1 cellular context compared by ENCODE assay signal in the genomic region with DNA sequence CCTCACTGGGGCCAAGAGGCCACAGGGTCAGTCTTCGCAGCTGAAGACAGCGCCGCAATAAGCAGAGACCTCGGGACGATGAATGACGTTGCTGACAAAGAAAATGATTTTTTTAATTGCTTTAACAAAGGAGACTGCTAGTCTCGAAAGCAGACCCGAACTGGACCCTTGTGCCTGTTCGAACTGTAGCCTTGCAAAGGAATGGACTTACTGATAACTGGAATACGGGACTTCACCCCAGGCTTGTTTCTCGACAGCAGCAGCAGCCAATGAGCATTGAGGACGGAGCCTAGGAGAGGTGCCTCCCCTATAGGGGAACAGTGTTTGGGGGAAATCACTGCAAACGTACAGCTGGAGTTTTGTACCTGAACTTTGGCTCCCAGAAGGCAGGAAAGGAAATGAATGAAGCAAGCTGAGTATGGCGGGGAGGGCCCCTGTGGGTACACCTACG.
A peak's percentile ranks its signal among the peaks of the same experiment; 100 is the strongest.
TF ChIP-seq lines count a peak whose summit lies in the region.

No MANE protein-coding gene starts in this region.

TF ChIP-seq in HepG2, 621 proteins besides CTCF, POLR2A, EP300 and RAD21 (continued from another document and continues in another):
- TF ChIP-seq, protein P1, sequence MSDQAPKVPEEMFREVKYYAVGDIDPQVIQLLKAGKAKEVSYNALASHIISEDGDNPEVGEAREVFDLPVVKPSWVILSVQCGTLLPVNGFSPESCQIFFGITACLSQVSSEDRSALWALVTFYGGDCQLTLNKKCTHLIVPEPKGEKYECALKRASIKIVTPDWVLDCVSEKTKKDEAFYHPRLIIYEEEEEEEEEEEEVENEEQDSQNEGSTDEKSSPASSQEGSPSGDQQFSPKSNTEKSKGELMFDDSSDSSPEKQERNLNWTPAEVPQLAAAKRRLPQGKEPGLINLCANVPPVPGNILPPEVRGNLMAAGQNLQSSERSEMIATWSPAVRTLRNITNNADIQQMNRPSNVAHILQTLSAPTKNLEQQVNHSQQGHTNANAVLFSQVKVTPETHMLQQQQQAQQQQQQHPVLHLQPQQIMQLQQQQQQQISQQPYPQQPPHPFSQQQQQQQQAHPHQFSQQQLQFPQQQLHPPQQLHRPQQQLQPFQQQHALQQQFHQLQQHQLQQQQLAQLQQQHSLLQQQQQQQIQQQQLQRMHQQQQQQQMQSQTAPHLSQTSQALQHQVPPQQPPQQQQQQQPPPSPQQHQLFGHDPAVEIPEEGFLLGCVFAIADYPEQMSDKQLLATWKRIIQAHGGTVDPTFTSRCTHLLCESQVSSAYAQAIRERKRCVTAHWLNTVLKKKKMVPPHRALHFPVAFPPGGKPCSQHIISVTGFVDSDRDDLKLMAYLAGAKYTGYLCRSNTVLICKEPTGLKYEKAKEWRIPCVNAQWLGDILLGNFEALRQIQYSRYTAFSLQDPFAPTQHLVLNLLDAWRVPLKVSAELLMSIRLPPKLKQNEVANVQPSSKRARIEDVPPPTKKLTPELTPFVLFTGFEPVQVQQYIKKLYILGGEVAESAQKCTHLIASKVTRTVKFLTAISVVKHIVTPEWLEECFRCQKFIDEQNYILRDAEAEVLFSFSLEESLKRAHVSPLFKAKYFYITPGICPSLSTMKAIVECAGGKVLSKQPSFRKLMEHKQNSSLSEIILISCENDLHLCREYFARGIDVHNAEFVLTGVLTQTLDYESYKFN (CRISPR knock-in tag; conservative IDR thresholded peaks at IDR 0.05) = peak; percentile 90
- TF ChIP-seq DMAP1 (CRISPR knock-in tag; IDR thresholded peaks at IDR 0.05) (peak; percentile 64; the same call in 1 of the 2 replicates), ZNF607 (CRISPR knock-in tag; IDR thresholded peaks at IDR 0.05; ENCODE audit: borderline replicate concordance) (peak; percentile 96), ASH2L (IDR thresholded peaks at IDR 0.05; ENCODE audit: insufficient read length, low read depth, low read length) (peak; percentile 43), ZNF572 (CRISPR knock-in tag; IDR thresholded peaks at IDR 0.05) (peak; percentile 90; the same call in 1 of the 2 replicates), MIER2 (CRISPR knock-in tag; IDR thresholded peaks at IDR 0.05) (peak; percentile 70), ZNF598 (CRISPR knock-in tag; IDR thresholded peaks at IDR 0.05; ENCODE audit: borderline replicate concordance) (0 out of 2 replicates have a peak, but pooled peaks have one; percentile 72), ZSCAN30 (CRISPR knock-in tag; IDR thresholded peaks at IDR 0.05) (no peak), SNAI1 (CRISPR knock-in tag; IDR thresholded peaks at IDR 0.05; ENCODE audit: borderline replicate concordance) (0 out of 2 replicates have a peak, but pooled peaks have one; percentile 36), SIN3B (IDR thresholded peaks at IDR 0.05; ENCODE audit: low read length) (peak; percentile 11; the same call in 1 of the 2 replicates), NAIF1 (CRISPR knock-in tag; IDR thresholded peaks at IDR 0.05; ENCODE audit: borderline replicate concordance) (0 out of 2 replicates have a peak, but pooled peaks have one; percentile 86), NONO (IDR thresholded peaks at IDR 0.05) (no peak), NONO (CRISPR knock-in tag; conservative IDR thresholded peaks at IDR 0.05) (peak; percentile 78; the same call in 1 of the 2 replicates), ZBTB38 (CRISPR knock-in tag; IDR thresholded peaks at IDR 0.05) (peak; percentile 8; the same call in 1 of the 2 replicates), ISX (CRISPR knock-in tag; conservative IDR thresholded peaks at IDR 0.05) (0 out of 2 replicates have a peak, but pooled peaks have one; percentile 20), ZNF337 (CRISPR knock-in tag; IDR thresholded peaks at IDR 0.05; ENCODE audit: borderline replicate concordance, low read depth) (peak; percentile 81; the same call in 1 of the 2 replicates), FOXO1 (CRISPR knock-in tag; IDR thresholded peaks at IDR 0.05) (no peak; the same call in 1 of the 2 replicates)
- TF ChIP-seq, protein P2, sequence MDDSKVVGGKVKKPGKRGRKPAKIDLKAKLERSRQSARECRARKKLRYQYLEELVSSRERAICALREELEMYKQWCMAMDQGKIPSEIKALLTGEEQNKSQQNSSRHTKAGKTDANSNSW (CRISPR knock-in tag; IDR thresholded peaks at IDR 0.05; ENCODE audit: borderline replicate concordance) = no peak
- TF ChIP-seq, protein P3, sequence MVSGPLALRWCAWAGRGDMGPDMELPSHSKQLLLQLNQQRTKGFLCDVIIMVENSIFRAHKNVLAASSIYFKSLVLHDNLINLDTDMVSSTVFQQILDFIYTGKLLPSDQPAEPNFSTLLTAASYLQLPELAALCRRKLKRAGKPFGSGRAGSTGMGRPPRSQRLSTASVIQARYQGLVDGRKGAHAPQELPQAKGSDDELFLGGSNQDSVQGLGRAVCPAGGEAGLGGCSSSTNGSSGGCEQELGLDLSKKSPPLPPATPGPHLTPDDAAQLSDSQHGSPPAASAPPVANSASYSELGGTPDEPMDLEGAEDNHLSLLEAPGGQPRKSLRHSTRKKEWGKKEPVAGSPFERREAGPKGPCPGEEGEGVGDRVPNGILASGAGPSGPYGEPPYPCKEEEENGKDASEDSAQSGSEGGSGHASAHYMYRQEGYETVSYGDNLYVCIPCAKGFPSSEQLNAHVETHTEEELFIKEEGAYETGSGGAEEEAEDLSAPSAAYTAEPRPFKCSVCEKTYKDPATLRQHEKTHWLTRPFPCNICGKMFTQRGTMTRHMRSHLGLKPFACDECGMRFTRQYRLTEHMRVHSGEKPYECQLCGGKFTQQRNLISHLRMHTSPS (CRISPR knock-in tag; IDR thresholded peaks at IDR 0.05; ENCODE audit: low read depth) = no peak
- TF ChIP-seq, protein P4, sequence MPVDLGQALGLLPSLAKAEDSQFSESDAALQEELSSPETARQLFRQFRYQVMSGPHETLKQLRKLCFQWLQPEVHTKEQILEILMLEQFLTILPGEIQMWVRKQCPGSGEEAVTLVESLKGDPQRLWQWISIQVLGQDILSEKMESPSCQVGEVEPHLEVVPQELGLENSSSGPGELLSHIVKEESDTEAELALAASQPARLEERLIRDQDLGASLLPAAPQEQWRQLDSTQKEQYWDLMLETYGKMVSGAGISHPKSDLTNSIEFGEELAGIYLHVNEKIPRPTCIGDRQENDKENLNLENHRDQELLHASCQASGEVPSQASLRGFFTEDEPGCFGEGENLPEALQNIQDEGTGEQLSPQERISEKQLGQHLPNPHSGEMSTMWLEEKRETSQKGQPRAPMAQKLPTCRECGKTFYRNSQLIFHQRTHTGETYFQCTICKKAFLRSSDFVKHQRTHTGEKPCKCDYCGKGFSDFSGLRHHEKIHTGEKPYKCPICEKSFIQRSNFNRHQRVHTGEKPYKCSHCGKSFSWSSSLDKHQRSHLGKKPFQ (CRISPR knock-in tag; IDR thresholded peaks at IDR 0.05; ENCODE audit: insufficient replicate concordance) = no peak
- TF ChIP-seq, protein P5, sequence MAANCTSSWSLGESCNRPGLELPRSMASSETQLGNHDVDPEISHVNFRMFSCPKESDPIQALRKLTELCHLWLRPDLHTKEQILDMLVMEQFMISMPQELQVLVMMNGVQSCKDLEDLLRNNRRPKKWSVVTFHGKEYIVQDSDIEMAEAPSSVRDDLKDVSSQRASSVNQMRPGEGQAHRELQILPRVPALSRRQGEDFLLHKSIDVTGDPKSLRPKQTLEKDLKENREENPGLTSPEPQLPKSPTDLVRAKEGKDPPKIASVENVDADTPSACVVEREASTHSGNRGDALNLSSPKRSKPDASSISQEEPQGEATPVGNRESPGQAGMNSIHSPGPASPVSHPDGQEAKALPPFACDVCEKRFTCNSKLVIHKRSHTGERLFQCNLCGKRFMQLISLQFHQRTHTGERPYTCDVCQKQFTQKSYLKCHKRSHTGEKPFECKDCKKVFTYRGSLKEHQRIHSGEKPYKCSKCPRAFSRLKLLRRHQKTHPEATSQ (CRISPR knock-in tag; IDR thresholded peaks at IDR 0.05; ENCODE audit: borderline replicate concordance) = 0 out of 2 replicates have a peak, but pooled peaks have one; percentile 73
- TF ChIP-seq, protein P6, sequence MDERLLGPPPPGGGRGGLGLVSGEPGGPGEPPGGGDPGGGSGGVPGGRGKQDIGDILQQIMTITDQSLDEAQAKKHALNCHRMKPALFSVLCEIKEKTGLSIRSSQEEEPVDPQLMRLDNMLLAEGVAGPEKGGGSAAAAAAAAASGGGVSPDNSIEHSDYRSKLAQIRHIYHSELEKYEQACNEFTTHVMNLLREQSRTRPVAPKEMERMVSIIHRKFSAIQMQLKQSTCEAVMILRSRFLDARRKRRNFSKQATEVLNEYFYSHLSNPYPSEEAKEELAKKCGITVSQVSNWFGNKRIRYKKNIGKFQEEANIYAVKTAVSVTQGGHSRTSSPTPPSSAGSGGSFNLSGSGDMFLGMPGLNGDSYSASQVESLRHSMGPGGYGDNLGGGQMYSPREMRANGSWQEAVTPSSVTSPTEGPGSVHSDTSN (CRISPR knock-in tag; IDR thresholded peaks at IDR 0.05) = peak; percentile 74
- TF ChIP-seq, protein P7, sequence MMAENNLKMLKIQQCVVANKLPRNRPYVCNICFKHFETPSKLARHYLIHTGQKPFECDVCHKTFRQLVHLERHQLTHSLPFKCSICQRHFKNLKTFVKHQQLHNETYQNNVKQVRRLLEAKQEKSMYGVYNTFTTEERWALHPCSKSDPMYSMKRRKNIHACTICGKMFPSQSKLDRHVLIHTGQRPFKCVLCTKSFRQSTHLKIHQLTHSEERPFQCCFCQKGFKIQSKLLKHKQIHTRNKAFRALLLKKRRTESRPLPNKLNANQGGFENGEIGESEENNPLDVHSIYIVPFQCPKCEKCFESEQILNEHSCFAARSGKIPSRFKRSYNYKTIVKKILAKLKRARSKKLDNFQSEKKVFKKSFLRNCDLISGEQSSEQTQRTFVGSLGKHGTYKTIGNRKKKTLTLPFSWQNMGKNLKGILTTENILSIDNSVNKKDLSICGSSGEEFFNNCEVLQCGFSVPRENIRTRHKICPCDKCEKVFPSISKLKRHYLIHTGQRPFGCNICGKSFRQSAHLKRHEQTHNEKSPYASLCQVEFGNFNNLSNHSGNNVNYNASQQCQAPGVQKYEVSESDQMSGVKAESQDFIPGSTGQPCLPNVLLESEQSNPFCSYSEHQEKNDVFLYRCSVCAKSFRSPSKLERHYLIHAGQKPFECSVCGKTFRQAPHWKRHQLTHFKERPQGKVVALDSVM (CRISPR knock-in tag; IDR thresholded peaks at IDR 0.05) = peak; percentile 59
- TF ChIP-seq, protein P8, sequence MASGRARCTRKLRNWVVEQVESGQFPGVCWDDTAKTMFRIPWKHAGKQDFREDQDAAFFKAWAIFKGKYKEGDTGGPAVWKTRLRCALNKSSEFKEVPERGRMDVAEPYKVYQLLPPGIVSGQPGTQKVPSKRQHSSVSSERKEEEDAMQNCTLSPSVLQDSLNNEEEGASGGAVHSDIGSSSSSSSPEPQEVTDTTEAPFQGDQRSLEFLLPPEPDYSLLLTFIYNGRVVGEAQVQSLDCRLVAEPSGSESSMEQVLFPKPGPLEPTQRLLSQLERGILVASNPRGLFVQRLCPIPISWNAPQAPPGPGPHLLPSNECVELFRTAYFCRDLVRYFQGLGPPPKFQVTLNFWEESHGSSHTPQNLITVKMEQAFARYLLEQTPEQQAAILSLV (CRISPR knock-in tag; IDR thresholded peaks at IDR 0.05; ENCODE audit: borderline replicate concordance) = peak; percentile 90; the same call in 1 of the 2 replicates
- TF ChIP-seq, protein P9, sequence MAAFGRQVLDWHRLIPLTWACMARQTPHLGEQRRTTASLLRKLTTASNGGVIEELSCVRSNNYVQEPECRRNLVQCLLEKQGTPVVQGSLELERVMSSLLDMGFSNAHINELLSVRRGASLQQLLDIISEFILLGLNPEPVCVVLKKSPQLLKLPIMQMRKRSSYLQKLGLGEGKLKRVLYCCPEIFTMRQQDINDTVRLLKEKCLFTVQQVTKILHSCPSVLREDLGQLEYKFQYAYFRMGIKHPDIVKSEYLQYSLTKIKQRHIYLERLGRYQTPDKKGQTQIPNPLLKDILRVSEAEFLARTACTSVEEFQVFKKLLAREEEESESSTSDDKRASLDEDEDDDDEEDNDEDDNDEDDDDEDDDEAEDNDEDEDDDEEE (CRISPR knock-in tag; IDR thresholded peaks at IDR 0.05) = 0 out of 2 replicates have a peak, but pooled peaks have one; percentile 4
- TF ChIP-seq, protein P10, sequence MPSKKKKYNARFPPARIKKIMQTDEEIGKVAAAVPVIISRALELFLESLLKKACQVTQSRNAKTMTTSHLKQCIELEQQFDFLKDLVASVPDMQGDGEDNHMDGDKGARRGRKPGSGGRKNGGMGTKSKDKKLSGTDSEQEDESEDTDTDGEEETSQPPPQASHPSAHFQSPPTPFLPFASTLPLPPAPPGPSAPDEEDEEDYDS (CRISPR knock-in tag; IDR thresholded peaks at IDR 0.05) = peak; percentile 94
- TF ChIP-seq, protein P11, sequence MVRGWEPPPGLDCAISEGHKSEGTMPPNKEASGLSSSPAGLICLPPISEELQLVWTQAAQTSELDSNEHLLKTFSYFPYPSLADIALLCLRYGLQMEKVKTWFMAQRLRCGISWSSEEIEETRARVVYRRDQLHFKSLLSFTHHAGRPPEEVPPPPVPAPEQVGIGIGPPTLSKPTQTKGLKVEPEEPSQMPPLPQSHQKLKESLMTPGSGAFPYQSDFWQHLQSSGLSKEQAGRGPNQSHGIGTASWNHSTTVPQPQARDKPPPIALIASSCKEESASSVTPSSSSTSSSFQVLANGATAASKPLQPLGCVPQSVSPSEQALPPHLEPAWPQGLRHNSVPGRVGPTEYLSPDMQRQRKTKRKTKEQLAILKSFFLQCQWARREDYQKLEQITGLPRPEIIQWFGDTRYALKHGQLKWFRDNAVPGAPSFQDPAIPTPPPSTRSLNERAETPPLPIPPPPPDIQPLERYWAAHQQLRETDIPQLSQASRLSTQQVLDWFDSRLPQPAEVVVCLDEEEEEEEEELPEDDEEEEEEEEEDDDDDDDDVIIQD (CRISPR knock-in tag; IDR thresholded peaks at IDR 0.05; ENCODE audit: low read depth) = peak; percentile 87
- TF ChIP-seq, protein P12, sequence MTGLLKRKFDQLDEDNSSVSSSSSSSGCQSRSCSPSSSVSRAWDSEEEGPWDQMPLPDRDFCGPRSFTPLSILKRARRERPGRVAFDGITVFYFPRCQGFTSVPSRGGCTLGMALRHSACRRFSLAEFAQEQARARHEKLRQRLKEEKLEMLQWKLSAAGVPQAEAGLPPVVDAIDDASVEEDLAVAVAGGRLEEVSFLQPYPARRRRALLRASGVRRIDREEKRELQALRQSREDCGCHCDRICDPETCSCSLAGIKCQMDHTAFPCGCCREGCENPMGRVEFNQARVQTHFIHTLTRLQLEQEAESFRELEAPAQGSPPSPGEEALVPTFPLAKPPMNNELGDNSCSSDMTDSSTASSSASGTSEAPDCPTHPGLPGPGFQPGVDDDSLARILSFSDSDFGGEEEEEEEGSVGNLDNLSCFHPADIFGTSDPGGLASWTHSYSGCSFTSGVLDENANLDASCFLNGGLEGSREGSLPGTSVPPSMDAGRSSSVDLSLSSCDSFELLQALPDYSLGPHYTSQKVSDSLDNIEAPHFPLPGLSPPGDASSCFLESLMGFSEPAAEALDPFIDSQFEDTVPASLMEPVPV (CRISPR knock-in tag; IDR thresholded peaks at IDR 0.05) = peak; percentile 13; the same call in 1 of the 2 replicates
- TF ChIP-seq, protein P13, sequence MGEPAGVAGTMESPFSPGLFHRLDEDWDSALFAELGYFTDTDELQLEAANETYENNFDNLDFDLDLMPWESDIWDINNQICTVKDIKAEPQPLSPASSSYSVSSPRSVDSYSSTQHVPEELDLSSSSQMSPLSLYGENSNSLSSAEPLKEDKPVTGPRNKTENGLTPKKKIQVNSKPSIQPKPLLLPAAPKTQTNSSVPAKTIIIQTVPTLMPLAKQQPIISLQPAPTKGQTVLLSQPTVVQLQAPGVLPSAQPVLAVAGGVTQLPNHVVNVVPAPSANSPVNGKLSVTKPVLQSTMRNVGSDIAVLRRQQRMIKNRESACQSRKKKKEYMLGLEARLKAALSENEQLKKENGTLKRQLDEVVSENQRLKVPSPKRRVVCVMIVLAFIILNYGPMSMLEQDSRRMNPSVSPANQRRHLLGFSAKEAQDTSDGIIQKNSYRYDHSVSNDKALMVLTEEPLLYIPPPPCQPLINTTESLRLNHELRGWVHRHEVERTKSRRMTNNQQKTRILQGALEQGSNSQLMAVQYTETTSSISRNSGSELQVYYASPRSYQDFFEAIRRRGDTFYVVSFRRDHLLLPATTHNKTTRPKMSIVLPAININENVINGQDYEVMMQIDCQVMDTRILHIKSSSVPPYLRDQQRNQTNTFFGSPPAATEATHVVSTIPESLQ (CRISPR knock-in tag; conservative IDR thresholded peaks at IDR 0.05) = peak; percentile 80; the same call in 1 of the 2 replicates
